7 cellular contexts compared by ENCODE assay signal in the genomic region with DNA sequence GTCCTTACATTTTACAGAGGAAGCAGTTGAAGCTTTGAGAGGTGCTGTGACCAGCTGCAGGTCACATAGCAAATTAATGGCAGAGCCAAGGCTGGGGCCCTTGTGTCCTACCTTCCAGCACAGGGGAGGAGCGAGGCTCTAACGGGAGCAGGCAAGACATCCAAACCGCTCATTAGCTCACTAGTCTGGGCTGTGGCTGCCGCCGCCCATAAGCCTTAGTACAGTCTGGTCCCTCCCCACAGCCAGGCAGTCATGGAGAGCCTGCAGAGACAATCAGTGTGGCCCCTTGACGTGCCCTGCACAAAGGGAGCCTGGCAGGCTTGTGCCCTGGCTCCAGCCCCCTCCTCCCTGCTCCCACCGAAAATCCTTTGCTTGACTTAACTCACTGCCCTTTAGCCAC. TPM values are rescaled to one million over a fixed set of nuclear protein-coding genes. Genes with fewer than 3 reads are reported as not detected.
"Had no signal": no experiment of that assay in that cellular context is flagged by ENCODE, and none has a peak within 500 bp of the region (broad histone marks: within the 10 kb centered on the region; RNA-seq: fewer than 3 reads in every experiment).

No MANE protein-coding gene starts in this region.

RNA-seq across cellular contexts. Expression of a gene that starts 25.6 kb away (rescaled TPM):
- total RNA-seq: activated CD4-positive, alpha-beta T cell treated with anti-CD3 and anti-CD28 coated beads for 36 hours; ascending aorta; bronchial epithelial cell; cardiac muscle cell; chondrocyte; T-helper 17 cell; WTC11 had no signal
